Comparison of ENCODE assay signal across 10 cellular contexts in genomic region chr22:48444320-48445112, GRCh38.
DNase-seq lines count a peak whose midpoint lies in the region; ATAC-seq, FAIRE-seq and TF ChIP-seq lines count a peak whose summit lies in the region.
"Had no signal": no experiment of that assay in that cellular context is flagged by ENCODE, and none has a peak within 500 bp of the region (broad histone marks: within the 10 kb centered on the region; RNA-seq: fewer than 3 reads in every experiment).

No MANE protein-coding gene starts in this region.

- no peak for FAIRE-seq in D721Med (lab: Jason Lieb, UNC)

- no peak for TF ChIP-seq CTCF in D721Med (IDR thresholded peaks at IDR 0.05; ENCODE audit: insufficient read depth, missing control alignments)

- ATAC-seq in GM19452 (IDR thresholded peaks at IDR 0.05; ENCODE audit: unreplicated experiment) (peak; percentile 88), HG03108 (IDR thresholded peaks at IDR 0.05; ENCODE audit: unreplicated experiment) (peak; percentile 78)
- no peak for ATAC-seq in activated naive CD4-positive, alpha-beta T cell treated with anti-CD3 and anti-CD28 coated beads, Interleukin-2, amount 50 U/mL, for 72 hours

- in situ Hi-C loops in G401 (cut with HindIII; ENCODE audit: low sequenced_read_pairs), result no loop called here

- H3K27ac Mint-ChIP-seq in activated naive CD4-positive, alpha-beta T cell treated with anti-CD3 and anti-CD28 coated beads, Interleukin-2, amount 50 U/mL, for 72 hours, result no peak overlapping the region

- no peaks in the 10 kb centered on the region for H3K36me3 Mint-ChIP-seq in activated naive CD4-positive, alpha-beta T cell treated with anti-CD3 and anti-CD28 coated beads, Interleukin-2, amount 50 U/mL, for 72 hours

- no peaks in the 10 kb centered on the region for H3K9me3 Mint-ChIP-seq in activated naive CD4-positive, alpha-beta T cell treated with anti-CD3 and anti-CD28 coated beads, Interleukin-2, amount 50 U/mL, for 72 hours

- DNase-seq in G401 (ENCODE audit: low spot score) (peak; percentile 74), astrocyte of the hippocampus (ENCODE audit: low read depth, low spot score) (peak; percentile 26), D721Med (ENCODE audit: insufficient read length, low spot score) (no peak)
- no peak for DNase-seq in activated T-cell treated with anti-CD3 and anti-CD28 coated beads, Interleukin-2, amount 50 U/mL, for 48 hours
- DNase-seq in activated CD4-positive, alpha-beta T cell treated with anti-CD3 and anti-CD28 coated beads for 1 hour, result no peak
- no peak for DNase-seq in activated naive CD4-positive, alpha-beta T cell treated with anti-CD3 and anti-CD28 coated beads, Interleukin-2, amount 50 U/mL, for 72 hours (ENCODE audit: low spot score in 2 of 2)
- DNase-seq: brain microvascular endothelial cell, NCI-H2029 had no signal

Comparison
In these comparisons a context has a peak if more than half of its experiments do, and no peak if none do; other contexts are left out.
1. DNase-seq: peak in G401 (single experiment) and astrocyte of the hippocampus (single experiment); none in D721Med (single experiment), activated T-cell treated with anti-CD3 and anti-CD28 coated beads, Interleukin-2, amount 50 U/mL, for 48 hours (0 of 2), activated CD4-positive, alpha-beta T cell treated with anti-CD3 and anti-CD28 coated beads for 1 hour (single experiment) and activated naive CD4-positive, alpha-beta T cell treated with anti-CD3 and anti-CD28 coated beads, Interleukin-2, amount 50 U/mL, for 72 hours (0 of 2).
2. ATAC-seq: peak in GM19452 (single experiment) and HG03108 (single experiment); none in activated naive CD4-positive, alpha-beta T cell treated with anti-CD3 and anti-CD28 coated beads, Interleukin-2, amount 50 U/mL, for 72 hours (0 of 2).